In genomic region chr7:25600521-25600920, GRCh38 we compare ENCODE assay signal across 38 cellular contexts.
"Had no signal": no experiment of that assay in that cellular context is flagged by ENCODE, and none has a peak within 500 bp of the region (broad histone marks: within the 10 kb centered on the region; RNA-seq: fewer than 3 reads in every experiment).

No MANE protein-coding gene starts in this region.

- H3K4me1 ChIP-seq: ascending aorta had no signal

- H3K27ac Mint-ChIP-seq: activated B cell treated with CpG ODN at 0.5 μM for 24 hours; activated CD4-positive, alpha-beta memory T cell treated with anti-CD3 and anti-CD28 coated beads for 36 hours; activated CD4-positive, alpha-beta T cell treated with anti-CD3 and anti-CD28 coated beads, Interleukin-2, amount 10 ng/mL, durations not matched to agents 24 days and 14 days; activated CD8-positive, alpha-beta T cell treated with anti-CD3 and anti-CD28 coated beads for 36 hours; activated naive CD4-positive, alpha-beta T cell treated with anti-CD3 and anti-CD28 coated beads for 36 hours; activated naive CD4-positive, alpha-beta T cell treated with anti-CD3 and anti-CD28 coated beads, Interleukin-2, amount 50 U/mL, for 72 hours; activated naive CD8-positive, alpha-beta T cell treated with anti-CD3 and anti-CD28 coated beads for 36 hours; activated T-cell treated with anti-CD3 and anti-CD28 coated beads, Interleukin-2, amount 50 U/mL, for 72 hours; activated T-helper 1 cell treated with anti-CD3 and anti-CD28 coated beads, Interleukin-12 subunit alpha, Interleukin-12 subunit beta, Interleukin-2, Interleukin-4 antibody, amounts not matched to agents 30 ng/mL and 10 ng/mL and 1 ng/mL, durations not matched to agents 14 hours and 24 hours and 36 hours; activated T-helper 17 cell treated with anti-CD3 and anti-CD28 coated beads, Interleukin-2, amount 50 U/mL, for 72 hours; brain; T-helper 1 cell treated with Interleukin-12 subunit alpha and Interleukin-12 subunit beta and Interleukin-4 antibody, amounts not matched to agents 30 μg/mL and 1 μg/mL, for 36 hours; T-helper 2 cell treated with Interferon-gamma antibody and Interleukin-4, amounts not matched to agents 5 μg/mL and 100 μg/mL, for 36 hours had no signal

- FAIRE-seq: bronchial epithelial cell, TTC549 had no signal

- H3K36me3 Mint-ChIP-seq: activated CD4-positive, alpha-beta memory T cell treated with anti-CD3 and anti-CD28 coated beads for 36 hours; brain had no signal

- H3K4me3 Mint-ChIP-seq: activated B cell treated with CpG ODN at 0.5 μM for 24 hours; activated CD4-positive, alpha-beta memory T cell treated with anti-CD3 and anti-CD28 coated beads for 36 hours; activated CD4-positive, alpha-beta T cell treated with anti-CD3 and anti-CD28 coated beads, Interleukin-2, amount 10 ng/mL, durations not matched to agents 24 days and 14 days; activated CD8-positive, alpha-beta T cell treated with anti-CD3 and anti-CD28 coated beads for 36 hours; activated naive CD4-positive, alpha-beta T cell treated with anti-CD3 and anti-CD28 coated beads for 36 hours; activated naive CD8-positive, alpha-beta T cell treated with anti-CD3 and anti-CD28 coated beads for 36 hours; activated T-cell treated with anti-CD3 and anti-CD28 coated beads, Interleukin-2, amount 50 U/mL, for 4 hours; activated T-cell treated with anti-CD3 and anti-CD28 coated beads, Interleukin-2, amount 50 U/mL, for 72 hours; activated T-helper 1 cell treated with anti-CD3 and anti-CD28 coated beads, Interleukin-12 subunit alpha, Interleukin-12 subunit beta, Interleukin-2, Interleukin-4 antibody, amounts not matched to agents 30 ng/mL and 10 ng/mL and 1 ng/mL, durations not matched to agents 14 hours and 24 hours and 36 hours; activated T-helper 17 cell treated with anti-CD3 and anti-CD28 coated beads, Interleukin-2, amount 50 U/mL, for 72 hours; brain; central memory CD8-positive, alpha-beta T cell; T-helper 1 cell treated with Interleukin-12 subunit alpha and Interleukin-12 subunit beta and Interleukin-4 antibody, amounts not matched to agents 30 μg/mL and 1 μg/mL, for 36 hours; T-helper 2 cell treated with Interferon-gamma antibody and Interleukin-4, amounts not matched to agents 5 μg/mL and 100 μg/mL, for 36 hours had no signal

- H3K36me3 ChIP-seq: ascending aorta, cardiac muscle cell had no signal

- ATAC-seq: activated CD8-positive, alpha-beta T cell treated with anti-CD3 and anti-CD28 coated beads for 36 hours; activated naive CD4-positive, alpha-beta T cell treated with anti-CD3 and anti-CD28 coated beads, Interleukin-2, amount 50 U/mL, for 72 hours; activated T-cell treated with anti-CD3 and anti-CD28 coated beads, Interleukin-2, amount 50 U/mL, for 4 hours; activated T-cell treated with anti-CD3 and anti-CD28 coated beads, Interleukin-2, amount 50 U/mL, for 72 hours; activated T-helper 17 cell treated with anti-CD3 and anti-CD28 coated beads, Interleukin-2, amount 50 U/mL, for 72 hours had no signal

- H3K9me3 ChIP-seq: ascending aorta had no signal

- H3K27ac ChIP-seq: ascending aorta, cardiac muscle cell, VCaP had no signal

- H3K4me3 ChIP-seq: ascending aorta, cardiac muscle cell had no signal

- H3K4me1 Mint-ChIP-seq: activated T-helper 17 cell treated with anti-CD3 and anti-CD28 coated beads, Interleukin-2, amount 50 U/mL, for 72 hours; brain; central memory CD8-positive, alpha-beta T cell had no signal

- H3K9me3 Mint-ChIP-seq: activated B cell treated with CpG ODN at 0.5 μM for 24 hours; activated CD4-positive, alpha-beta memory T cell treated with anti-CD3 and anti-CD28 coated beads for 36 hours; activated CD4-positive, alpha-beta T cell treated with anti-CD3 and anti-CD28 coated beads, Interleukin-2, amount 10 ng/mL, durations not matched to agents 24 days and 14 days; activated CD8-positive, alpha-beta T cell treated with anti-CD3 and anti-CD28 coated beads for 36 hours; activated naive CD4-positive, alpha-beta T cell treated with anti-CD3 and anti-CD28 coated beads for 36 hours; activated naive CD8-positive, alpha-beta T cell treated with anti-CD3 and anti-CD28 coated beads for 36 hours; activated T-cell treated with anti-CD3 and anti-CD28 coated beads, Interleukin-2, amount 50 U/mL, for 4 hours; activated T-helper 17 cell treated with anti-CD3 and anti-CD28 coated beads, Interleukin-2, amount 50 U/mL, for 72 hours; central memory CD8-positive, alpha-beta T cell; T-helper 1 cell treated with Interleukin-12 subunit alpha and Interleukin-12 subunit beta and Interleukin-4 antibody, amounts not matched to agents 30 μg/mL and 1 μg/mL, for 36 hours; T-helper 2 cell treated with Interferon-gamma antibody and Interleukin-4, amounts not matched to agents 5 μg/mL and 100 μg/mL, for 36 hours had no signal

- H3K27me3 Mint-ChIP-seq: activated B cell treated with CpG ODN at 0.5 μM for 24 hours; activated CD8-positive, alpha-beta T cell treated with anti-CD3 and anti-CD28 coated beads for 36 hours; activated naive CD8-positive, alpha-beta T cell treated with anti-CD3 and anti-CD28 coated beads for 36 hours had no signal

- H3K27me3 ChIP-seq: ascending aorta, cardiac muscle cell had no signal

- DNase-seq: activated B cell treated with CpG ODN at 0.5 μM for 24 hours; activated CD4-positive, alpha-beta memory T cell treated with anti-CD3 and anti-CD28 coated beads for 36 hours; activated CD4-positive, alpha-beta T cell treated with anti-CD3 and anti-CD28 coated beads for 4 hours; activated CD4-positive, alpha-beta T cell treated with anti-CD3 and anti-CD28 coated beads, Interleukin-2, amount 10 ng/mL, durations not matched to agents 24 days and 14 days; activated CD4-positive, alpha-beta T cell treated with anti-CD3 and anti-CD28 coated beads, Interleukin-2, amount 50 U/mL, for 1 hour; activated CD4-positive, alpha-beta T cell treated with anti-CD3 and anti-CD28 coated beads, Interleukin-2, amount 50 U/mL, for 4 hours; activated CD4-positive, CD25-positive, alpha-beta regulatory T cell treated with anti-CD3 and anti-CD28 coated beads, Interleukin-2, amount 50 U/mL, for 72 hours; activated CD8-positive, alpha-beta memory T cell treated with anti-CD3 and anti-CD28 coated beads, Interleukin-2, amount 50 U/mL, for 4 hours; activated CD8-positive, alpha-beta T cell treated with anti-CD3 and anti-CD28 coated beads for 36 hours; activated effector memory CD4-positive, alpha-beta T cell treated with anti-CD3 and anti-CD28 coated beads, Interleukin-2, amount 50 U/mL, for 16 hours; activated gamma-delta T cell treated with Interleukin-2 at 50 U/mL for 16 hours; activated naive CD4-positive, alpha-beta T cell; activated naive CD4-positive, alpha-beta T cell treated with anti-CD3 and anti-CD28 coated beads for 36 hours; activated naive CD4-positive, alpha-beta T cell treated with anti-CD3 and anti-CD28 coated beads, Interleukin-2, amount 50 U/mL, for 16 hours; activated naive CD8-positive, alpha-beta T cell treated with anti-CD3 and anti-CD28 coated beads for 36 hours; activated T-cell treated with anti-CD3 and anti-CD28 coated beads for 4 hours; activated T-cell treated with anti-CD3 and anti-CD28 coated beads, Interleukin-2, amount 50 U/mL, for 1 hour; activated T-cell treated with anti-CD3 and anti-CD28 coated beads, Interleukin-2, amount 50 U/mL, for 4 hours; activated T-cell treated with anti-CD3 and anti-CD28 coated beads, Interleukin-2, amount 50 U/mL, for 72 hours; amygdala; anterior cingulate cortex; caudate nucleus; cerebellar nuclear complex; T-helper 1 cell; T-helper 2 cell; T-helper 9 cell had no signal
